24 cellular contexts compared by ENCODE assay signal in the genomic region with DNA sequence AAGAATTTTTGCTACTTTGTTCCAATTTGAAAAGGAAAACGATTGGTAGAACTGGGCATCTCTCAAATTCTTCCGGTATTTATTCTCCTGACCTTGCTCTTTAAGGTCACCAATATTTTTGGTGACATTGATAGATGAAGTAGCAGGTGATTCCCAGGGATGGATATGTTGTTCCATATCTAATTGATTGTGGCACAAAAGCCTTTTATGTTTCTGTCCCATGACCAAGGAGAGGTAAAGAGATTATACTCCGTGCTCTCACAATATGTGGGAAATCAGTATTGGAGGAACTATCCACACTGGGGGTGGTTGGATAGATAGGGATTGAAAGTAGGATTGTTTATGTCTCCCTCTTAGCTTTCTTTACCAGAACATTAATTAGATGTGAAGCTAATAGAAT.
"Had no signal": no experiment of that assay in that cellular context is flagged by ENCODE, and none has a peak within 500 bp of the region (broad histone marks: within the 10 kb centered on the region; RNA-seq: fewer than 3 reads in every experiment).

No MANE protein-coding gene starts in this region.

- H3K4me3 ChIP-seq: stomach, suprapubic skin, testis, thoracic aorta, thyroid gland, tibial artery, tibial nerve, transverse colon, upper lobe of left lung, upper lobe of right lung, uterus, vagina had no signal

- H3K9me3 ChIP-seq: stomach, suprapubic skin, testis, thoracic aorta, thyroid gland, tibial artery, tibial nerve, transverse colon, upper lobe of left lung, upper lobe of right lung, uterus, vagina had no signal

- H3K27me3 ChIP-seq: stomach, suprapubic skin, testis, thyroid gland, tibial artery, tibial nerve, transverse colon, upper lobe of left lung, upper lobe of right lung, uterus, vagina had no signal

- H3K27ac ChIP-seq: stomach, suprapubic skin, testis, thoracic aorta, thyroid gland, tibial artery, tibial nerve, transverse colon, upper lobe of left lung, upper lobe of right lung, uterus, vagina had no signal

- DNase-seq: stimulated activated CD4-positive, alpha-beta T cell treated with anti-CD3 and anti-CD28 coated beads, Interleukin-2, amount 100 ng/mL, for 48 hours; stimulated activated CD4-positive, alpha-beta T cell treated with anti-CD3 and anti-CD28 coated beads, Interleukin-4, amount 100 ng/mL, for 1 hour; stimulated activated CD4-positive, alpha-beta T cell treated with anti-CD3 and anti-CD28 coated beads, Interleukin-4, amount 100 ng/mL, for 24 hours; stimulated activated CD4-positive, alpha-beta T cell treated with anti-CD3 and anti-CD28 coated beads, Interleukin-4, amount 100 ng/mL, for 4 hours; stimulated activated CD8-positive, alpha-beta memory T cell treated with anti-CD3 and anti-CD28 coated beads, Interleukin-4, amount 100 ng/mL, for 48 hours; stimulated activated naive B cell treated with anti-CD40 and anti-IgM and Interleukin-4, amounts not matched to agents 10 μg/mL and 1 μg/mL and 100 μg/mL, for 72 hours; stimulated activated naive CD4-positive, alpha-beta T cell; stimulated activated naive CD4-positive, alpha-beta T cell treated with Interleukin-2 at 50 U/mL for 16 hours; stimulated activated naive CD8-positive, alpha-beta T cell treated with anti-CD3 and anti-CD28 coated beads, Interleukin-15, amount 100 ng/mL, for 72 hours; stimulated activated naive CD8-positive, alpha-beta T cell treated with anti-CD3 and anti-CD28 coated beads, Interleukin-15, Interleukin-2, amounts not matched to agents 100 U/mL and 50 U/mL, for 24 hours; stomach; substantia nigra; testis; thyroid gland; tibial artery; transverse colon; trophoblast cell; upper lobe of left lung; upper lobe of right lung; uterus had no signal

- H3K36me3 ChIP-seq: stomach, suprapubic skin, thoracic aorta, thyroid gland, tibial artery, tibial nerve, transverse colon, upper lobe of left lung, upper lobe of right lung, uterus, vagina had no signal

- H3K4me1 ChIP-seq: stomach, suprapubic skin, testis, thyroid gland, tibial artery, tibial nerve, transverse colon, upper lobe of left lung, upper lobe of right lung, uterus, vagina had no signal
